In genomic region chr2:235170016-235170415, GRCh38 we compare ENCODE assay signal across 13 cellular contexts.
DNase-seq lines count a peak whose midpoint lies in the region; ATAC-seq, FAIRE-seq and TF ChIP-seq lines count a peak whose summit lies in the region.
"Had no signal": no experiment of that assay in that cellular context is flagged by ENCODE, and none has a peak within 500 bp of the region (broad histone marks: within the 10 kb centered on the region; RNA-seq: fewer than 3 reads in every experiment).

No MANE protein-coding gene starts in this region.

- H3K27ac ChIP-seq in HepG2 (ENCODE audit: extremely low read length, insufficient read depth, low read length) (no peak overlapping the region), right lobe of liver (no peak overlapping the region)
- H3K27ac ChIP-seq: neural progenitor cell, upper lobe of left lung had no signal

- in situ Hi-C loops in HepG2 (cut with HindIII; ENCODE audit: extremely low pct_ligation_motif_present, low pct_unique_long_range_greater_than_20kb) = no loop called here

- no peaks in the 10 kb centered on the region for H3K79me2 ChIP-seq in HepG2 (ENCODE audit: insufficient read depth, low read length)

- TF ChIP-seq CTCF in HepG2 (CRISPR knock-in tag; IDR thresholded peaks at IDR 0.05) (no peak), right lobe of liver (IDR thresholded peaks at IDR 0.05) (no peak)

- H3K27me3 ChIP-seq in HepG2 (ENCODE audit: control insufficient read depth in 1 of 2, insufficient read depth in 2 of 2, low read length in 2 of 2) = peaks cover 0 to 14% of the 10 kb centered on the region in 2 experiments
- H3K27me3 ChIP-seq in right lobe of liver = no peaks in the 10 kb centered on the region
- H3K27me3 ChIP-seq: neural progenitor cell, upper lobe of left lung had no signal

- H3K36me3 ChIP-seq in HepG2 (replicated peaks in 1 of 2; ENCODE audit: control insufficient read depth in 1 of 2, insufficient read depth in 2 of 2, low read length in 2 of 2) (no peaks in the 10 kb centered on the region), right lobe of liver (no peaks in the 10 kb centered on the region)
- H3K36me3 ChIP-seq: heart right ventricle, neural progenitor cell, upper lobe of left lung had no signal

- ATAC-seq in HepG2 (no peak), right lobe of liver (no peak), GM18867 (IDR thresholded peaks at IDR 0.05; ENCODE audit: unreplicated experiment) (no peak)

- BruUV-seq in HepG2 (replicated peaks; lab: Mats Ljungman, UMichigan) = no TSS peak

- no peak overlapping the region for H3K4me3 ChIP-seq in HepG2 (replicated peaks in 1 of 3; ENCODE audit: insufficient read depth in 1 of 3, low read depth in 2 of 3, low read length in 3 of 3)
- no peak overlapping the region for H3K4me3 ChIP-seq in right lobe of liver
- H3K4me3 ChIP-seq: heart right ventricle, neural progenitor cell, upper lobe of left lung had no signal

- no peak for TF ChIP-seq EP300 in HepG2 (IDR thresholded peaks at IDR 0.05; ENCODE audit: low read depth in 2 of 2, low read length in 2 of 2)
- TF ChIP-seq EP300 in HepG2 (CRISPR knock-in tag; IDR thresholded peaks at IDR 0.05; ENCODE audit: borderline replicate concordance) = no peak

- POLR2A ChIA-PET in HepG2 (lab: Yijun Ruan, JAX) = no interaction called here

- no peak overlapping the region for H2AFZ ChIP-seq in HepG2 (ENCODE audit: low read length)
- H2AFZ ChIP-seq: neural progenitor cell had no signal

- 29% methylated on average over 3 of the region's 3 CpGs for WGBS in HepG2 (ENCODE audit: low lambda C conversion rate)
- WGBS in right lobe of liver (ENCODE audit: insufficient coverage, low coverage, low lambda C conversion rate, missing lambda C conversion rate) = 61% methylated on average over 3 of the region's 3 CpGs

- H3K9ac ChIP-seq in HepG2 (ENCODE audit: insufficient read depth, low read depth, low read length) = no peak overlapping the region
- H3K9ac ChIP-seq: neural progenitor cell had no signal

- intact Hi-C loops in HepG2 (cut with micrococcal nuclease; ENCODE audit: unreplicated experiment) (no loop called here), right lobe of liver (cut with DNase I) (no loop called here)

- no peak for DNase-seq in HepG2 (ENCODE audit: low spot score)
- no peak for DNase-seq in right lobe of liver
- peak; percentile 28 for DNase-seq in T1000 (lab: John Stamatoyannopoulos, UW)
- peak; percentile 70 for DNase-seq in fibroblast of the conjunctiva (ENCODE audit: low read depth)
- no peak for DNase-seq in cerebellum (ENCODE audit: low spot score)
- DNase-seq in activated T-cell treated with anti-CD3 and anti-CD28 coated beads, Interleukin-2, amount 50 U/mL, for 1 hour = no peak
- no peak for DNase-seq in cerebellar cortex (ENCODE audit: low spot score)
- DNase-seq: heart right ventricle, left ventricle myocardium superior, NCI-H1048, upper lobe of left lung had no signal

- TF ChIP-seq RAD21 in HepG2 (CRISPR knock-in tag; IDR thresholded peaks at IDR 0.05) = no peak

- FAIRE-seq in HepG2 (lab: Jason Lieb, UNC) = no peak

- TF ChIP-seq POLR2A in HepG2 (IDR thresholded peaks at IDR 0.05; ENCODE audit: insufficient read depth in 1 of 2, low read depth in 2 of 2, low read length in 2 of 2) (no peak), right lobe of liver (IDR thresholded peaks at IDR 0.05) (no peak)

- H3K4me2 ChIP-seq in HepG2 (ENCODE audit: low read depth, low read length) = no peak overlapping the region
- H3K4me2 ChIP-seq: neural progenitor cell had no signal

- H3K4me1 ChIP-seq in HepG2 (ENCODE audit: insufficient read depth, low read length) (peaks cover 12% of the 10 kb centered on the region), right lobe of liver (no peaks in the 10 kb centered on the region)

- H3K9me3 ChIP-seq in HepG2 (ENCODE audit: low read length) (no peaks in the 10 kb centered on the region), right lobe of liver (no peaks in the 10 kb centered on the region)
- H3K9me3 ChIP-seq: upper lobe of left lung had no signal

- H4K20me1 ChIP-seq in HepG2 (ENCODE audit: insufficient read depth, low read length) = no peaks in the 10 kb centered on the region

- CTCF ChIA-PET in HepG2 (lab: Yijun Ruan, JAX; ENCODE audit: low intra/inter-chr PET ratio, low total read pairs) = no interaction called here

TF ChIP-seq in HepG2, 621 proteins besides CTCF, POLR2A, EP300 and RAD21:
- TF ChIP-seq MAFF (IDR thresholded peaks at IDR 0.05; ENCODE audit: low read depth, low read length) (peak; percentile 84), MAFK (conservative IDR thresholded peaks at IDR 0.05 in 1 of 2, IDR thresholded peaks at IDR 0.05 in 1 of 2; ENCODE audit: low read length in 2 of 2) (peak; percentile 70 to 91), MED8 (CRISPR knock-in tag; IDR thresholded peaks at IDR 0.05; ENCODE audit: insufficient replicate concordance) (no peak), SRF (IDR thresholded peaks at IDR 0.05; ENCODE audit: low read depth, low read length) (no peak), NFYC (CRISPR knock-in tag; IDR thresholded peaks at IDR 0.05) (no peak)

Comparison
In these comparisons a context has a peak if more than half of its experiments do, and no peak if none do; other contexts are left out.
1. DNase-seq: peak in T1000 (single experiment) and fibroblast of the conjunctiva (single experiment); none in HepG2 (single experiment), right lobe of liver (0 of 3), cerebellum (single experiment), activated T-cell treated with anti-CD3 and anti-CD28 coated beads, Interleukin-2, amount 50 U/mL, for 1 hour (single experiment) and cerebellar cortex (single experiment).